ENCODE assay signal across 1 cellular context in genomic region chr5:169650701-169651331, GRCh38.
TF ChIP-seq lines count a peak whose summit lies in the region.

No MANE protein-coding gene starts in this region.

TF ChIP-seq in HepG2, 621 proteins besides CTCF, POLR2A, EP300 and RAD21 (continued from another document):
- no peak for TF ChIP-seq KIAA2018 (CRISPR knock-in tag; IDR thresholded peaks at IDR 0.05; ENCODE audit: borderline replicate concordance)
- TF ChIP-seq ZNF724P (CRISPR knock-in tag; IDR thresholded peaks at IDR 0.05; ENCODE audit: borderline replicate concordance) = no peak
